In genomic region chr1:99969729-99970591, GRCh38 we compare ENCODE assay signal across 8 cellular contexts. TPM values are rescaled to one million over a fixed set of nuclear protein-coding genes. Genes with fewer than 3 reads are reported as not detected.
A peak's percentile ranks its signal among the peaks of the same experiment; 100 is the strongest.
DNase-seq lines count a peak whose midpoint lies in the region; ATAC-seq, FAIRE-seq and TF ChIP-seq lines count a peak whose summit lies in the region.

Gene SLC35A3, plus strand, starts transcription at chr1:99969996. Its CDS starts 23,559 bp downstream, at chr1:99993555.

- H3K9ac ChIP-seq in KMS-11, result peak within 1 kb of the TSS; percentile 60; the same call in 1 of the 2 replicates

- peaks cover 14% of the 10 kb centered on the region; the same call in 1 of the 2 replicates for H3K79me2 ChIP-seq in KMS-11 (ENCODE audit: insufficient read depth, low read depth)

- no peaks in the 10 kb centered on the region for H3K36me3 ChIP-seq in KMS-11 (ENCODE audit: insufficient read depth)
- peaks cover 6% of the 10 kb centered on the region for H3K36me3 ChIP-seq in neutrophil

- ATAC-seq in GM21786 (IDR thresholded peaks at IDR 0.05; ENCODE audit: unreplicated experiment), result peak; percentile 90

- H3K4me2 ChIP-seq in KMS-11, result peak within 1 kb of the TSS; percentile 80

- DNase-seq in EH (ENCODE audit: low read depth), result peak; percentile 73
- peak; percentile 80 to 84 for DNase-seq in SHP77 (lab: John Stamatoyannopoulos, UW)
- DNase-seq in activated gamma-delta T cell treated with Interleukin-2 at 50 U/mL for 16 hours, result peak; percentile 71
- DNase-seq in frontal cortex (ENCODE audit: low spot score in 2 of 2), result peak; percentile 80 to 81
- DNase-seq in substantia nigra (lab: John Stamatoyannopoulos, UW), result peak in 48 of 49 donors; percentile 10 to 85 (median 66)

- no peaks in the 10 kb centered on the region for H3K9me3 ChIP-seq in neutrophil

- TF ChIP-seq CTCF in KMS-11 (conservative IDR thresholded peaks at IDR 0.05; ENCODE audit: low read depth, low read length) (no peak), neutrophil (IDR thresholded peaks at IDR 0.05) (no peak)

- H3K27me3 ChIP-seq in KMS-11 (ENCODE audit: insufficient read depth, low read depth) (no peaks in the 10 kb centered on the region), neutrophil (no peaks in the 10 kb centered on the region)

- H3K4me1 ChIP-seq in KMS-11 (ENCODE audit: low read depth, poor library complexity, severe bottlenecking) (peaks cover 4% of the 10 kb centered on the region), neutrophil (ENCODE audit: control insufficient read depth in 1 of 2, insufficient read depth in 1 of 2, low read depth in 1 of 2, low read length in 1 of 2) (peaks cover 14 to 15% of the 10 kb centered on the region in 2 experiments)

- peak within 1 kb of the TSS; percentile 96 for H2AFZ ChIP-seq in KMS-11 (ENCODE audit: low read depth)

- H3K27ac ChIP-seq in KMS-11 (peak within 1 kb of the TSS; percentile 74), neutrophil (peak within 1 kb of the TSS; percentile 76), substantia nigra (ENCODE audit: low read depth, low read length, poor library complexity, severe bottlenecking) (peak within 1 kb of the TSS; percentile 76)

- FAIRE-seq in frontal cortex (lab: Jason Lieb, UNC), result no peak

- no peaks in the 10 kb centered on the region for H4K20me1 ChIP-seq in KMS-11 (ENCODE audit: insufficient read depth)

- H3K4me3 ChIP-seq in KMS-11 (IDR thresholded peaks at IDR 0.05; ENCODE audit: insufficient read depth, low read depth, low read length) (peak within 1 kb of the TSS; percentile 88), neutrophil (ENCODE audit: low read depth in 1 of 2, low read length in 1 of 2) (peak within 1 kb of the TSS; percentile 73 to 81)

RNA-seq across cellular contexts. Expression of gene SLC35A3, which starts in this region (rescaled TPM):
- total RNA-seq in frontal cortex, result 31.8 TPM

Comparison
In these comparisons a context has a peak if more than half of its experiments do, and no peak if none do; other contexts are left out.
1. Peak in every context shown above with its lines: DNase-seq, ATAC-seq, H3K4me3 ChIP-seq and H3K27ac ChIP-seq.